Comparison of ENCODE assay signal across 12 cellular contexts in the genomic region with DNA sequence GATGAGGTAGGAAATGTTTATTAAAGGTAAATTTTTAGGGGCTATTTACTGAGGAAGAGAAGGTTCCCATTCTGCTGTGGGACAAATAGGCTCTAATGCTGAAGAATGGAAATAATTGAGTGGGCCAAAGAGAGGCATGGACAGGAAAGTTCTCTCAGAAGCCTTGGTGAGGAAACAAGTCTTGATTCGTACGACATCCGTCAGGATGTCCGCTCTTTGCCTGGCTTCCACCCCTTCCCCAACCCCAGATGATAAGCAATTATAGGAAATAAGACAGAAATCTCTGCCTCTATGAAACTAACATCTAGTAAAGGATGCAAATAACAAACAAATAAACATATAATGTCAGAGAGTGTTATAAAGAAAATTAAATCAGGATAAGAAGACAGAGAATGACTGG.
"Had no signal": no experiment of that assay in that cellular context is flagged by ENCODE, and none has a peak within 500 bp of the region (broad histone marks: within the 10 kb centered on the region; RNA-seq: fewer than 3 reads in every experiment).

No MANE protein-coding gene starts in this region.

- H3K4me3 ChIP-seq: psoas muscle, thoracic aorta had no signal

- H3K9me3 ChIP-seq: psoas muscle, thoracic aorta had no signal

- H3K4me3 Mint-ChIP-seq: central memory CD8-positive, alpha-beta T cell; endodermal cell; naive thymus-derived CD8-positive, alpha-beta T cell; stimulated activated naive CD8-positive, alpha-beta T cell treated with anti-CD3 and anti-CD28 coated beads, Interleukin-15, Interleukin-2, amounts not matched to agents 100 ng/mL and 50 ng/mL, for 24 hours; T-helper 2 cell treated with Interferon-gamma antibody and Interleukin-4, amounts not matched to agents 5 μg/mL and 100 μg/mL, for 36 hours had no signal

- H3K4me1 Mint-ChIP-seq: endodermal cell had no signal

- H3K4me1 ChIP-seq: psoas muscle had no signal

- H3K36me3 ChIP-seq: thoracic aorta had no signal

- H3K9me3 Mint-ChIP-seq: central memory CD8-positive, alpha-beta T cell had no signal

- H3K27ac Mint-ChIP-seq: endodermal cell; stimulated activated naive CD8-positive, alpha-beta T cell treated with anti-CD3 and anti-CD28 coated beads, Interleukin-15, Interleukin-2, amounts not matched to agents 100 ng/mL and 50 ng/mL, for 24 hours; T-helper 2 cell treated with Interferon-gamma antibody and Interleukin-4, amounts not matched to agents 5 μg/mL and 100 μg/mL, for 36 hours had no signal

- ATAC-seq: esophagus mucosa; naive thymus-derived CD8-positive, alpha-beta T cell; psoas muscle had no signal

- H3K27ac ChIP-seq: psoas muscle, thoracic aorta had no signal

- DNase-seq: activated naive CD4-positive, alpha-beta T cell treated with anti-CD3 and anti-CD28 coated beads, Interleukin-2, amount 50 U/mL, for 16 hours; endodermal cell; glutamatergic neuron; naive thymus-derived CD8-positive, alpha-beta T cell; psoas muscle; stimulated activated CD4-positive, alpha-beta T cell treated with anti-CD3 and anti-CD28 coated beads, Interleukin-12 subunit alpha, Interleukin-12 subunit beta, amount 100 ng/mL, for 4 hours; SW 1271 had no signal
